In genomic region chr2:111930404-111930803, GRCh38 we compare ENCODE assay signal across 16 cellular contexts. TPM values are rescaled to one million over a fixed set of nuclear protein-coding genes. Genes with fewer than 3 reads are reported as not detected.
DNase-seq lines count a peak whose midpoint lies in the region; ATAC-seq and TF ChIP-seq lines count a peak whose summit lies in the region.
"Had no signal": no experiment of that assay in that cellular context is flagged by ENCODE, and none has a peak within 500 bp of the region (broad histone marks: within the 10 kb centered on the region; RNA-seq: fewer than 3 reads in every experiment).

No MANE protein-coding gene starts in this region.

- no peaks in the 10 kb centered on the region for H3K27me3 ChIP-seq in GM23338 (ENCODE audit: insufficient read depth)
- H3K27me3 ChIP-seq: left lung, transverse colon had no signal

- ATAC-seq in GM23338 = no peak
- ATAC-seq: left lung had no signal

- peak overlapping the region; percentile 24; the same call in 1 of the 2 replicates for H3K27ac Mint-ChIP-seq in GM23338
- H3K27ac Mint-ChIP-seq in brain = peak overlapping the region in 3 of 5 experiments; percentile 48 to 86 (median 77)
- H3K27ac Mint-ChIP-seq in mesothelial cell of epicardium = peak overlapping the region; percentile 63
- H3K27ac Mint-ChIP-seq in immature natural killer cell = no peak overlapping the region

- peak; percentile 33 for DNase-seq in NCI-H82 (lab: John Stamatoyannopoulos, UW)
- no peak for DNase-seq in NCI-H82 treated with DMSO at 0.1 percent for 48 hours (lab: John Stamatoyannopoulos, UW; ENCODE audit: unreplicated experiment)
- DNase-seq in GM23338 (ENCODE audit: low spot score) = no peak
- DNase-seq in mesothelial cell of epicardium (ENCODE audit: low spot score in 2 of 2, unreplicated experiment in 2 of 2) = no peak
- no peak for DNase-seq in SK-N-DZ (ENCODE audit: low spot score)
- DNase-seq in foreskin fibroblast = no peak
- DNase-seq in immature natural killer cell = no peak
- DNase-seq: activated T-cell treated with anti-CD3 and anti-CD28 coated beads, Interleukin-2, amount 50 U/mL, for 4 hours; Calu3; glutamatergic neuron; left lung; NCI-H1694; transverse colon had no signal

- H3K36me3 Mint-ChIP-seq in GM23338 (ENCODE audit: low read depth) = peaks cover 30% of the 10 kb centered on the region
- peaks cover 17% of the 10 kb centered on the region for H3K36me3 Mint-ChIP-seq in brain
- H3K36me3 Mint-ChIP-seq in mesothelial cell of epicardium = peaks cover 43% of the 10 kb centered on the region
- H3K36me3 Mint-ChIP-seq in immature natural killer cell = no peaks in the 10 kb centered on the region

- H3K27ac ChIP-seq in GM23338 (ENCODE audit: low read depth) = no peak overlapping the region
- H3K27ac ChIP-seq: 22Rv1, left lung had no signal

- H3K4me1 Mint-ChIP-seq in GM23338 (peaks cover 10% of the 10 kb centered on the region), brain (peaks cover 21% of the 10 kb centered on the region), mesothelial cell of epicardium (peaks cover 20% of the 10 kb centered on the region), immature natural killer cell (no peaks in the 10 kb centered on the region)

- H3K27me3 Mint-ChIP-seq in GM23338 (ENCODE audit: insufficient read depth, low read depth, poor library complexity) = peaks cover 5% of the 10 kb centered on the region
- no peaks in the 10 kb centered on the region for H3K27me3 Mint-ChIP-seq in brain
- no peaks in the 10 kb centered on the region for H3K27me3 Mint-ChIP-seq in mesothelial cell of epicardium (ENCODE audit: low read depth)
- H3K27me3 Mint-ChIP-seq in immature natural killer cell (ENCODE audit: low read depth in 3 of 3) = peaks cover 0 to 2% (median 0%) of the 10 kb centered on the region in 3 donors

- H3K4me3 ChIP-seq in GM23338 (no peak overlapping the region), foreskin fibroblast (ENCODE audit: low read depth in 1 of 2, low read length in 2 of 2) (no peak overlapping the region)
- H3K4me3 ChIP-seq: left lung, transverse colon had no signal

- H3K4me3 Mint-ChIP-seq in GM23338 (no peak overlapping the region), brain (no peak overlapping the region), mesothelial cell of epicardium (no peak overlapping the region), immature natural killer cell (no peak overlapping the region)
- H3K4me3 Mint-ChIP-seq: activated T-cell treated with anti-CD3 and anti-CD28 coated beads, Interleukin-2, amount 50 U/mL, for 4 hours had no signal

- no peaks in the 10 kb centered on the region for H3K4me1 ChIP-seq in GM23338 (ENCODE audit: insufficient read depth)
- H3K4me1 ChIP-seq: transverse colon had no signal

- H2AFZ ChIP-seq in GM23338 = no peak overlapping the region

- H3K36me3 ChIP-seq in GM23338 (ENCODE audit: insufficient read depth) = no peaks in the 10 kb centered on the region
- H3K36me3 ChIP-seq: transverse colon had no signal

- H3K4me2 ChIP-seq in GM23338 = no peak overlapping the region

- H4K20me1 ChIP-seq in GM23338 (replicated peaks; ENCODE audit: insufficient read depth) = no peaks in the 10 kb centered on the region

- H3K9me3 Mint-ChIP-seq in GM23338 = peaks cover 2% of the 10 kb centered on the region; the same call in 1 of the 3 replicates
- H3K9me3 Mint-ChIP-seq in brain = peaks cover 0 to 11% (median 3%) of the 10 kb centered on the region in 5 experiments
- H3K9me3 Mint-ChIP-seq in mesothelial cell of epicardium = peaks cover 11% of the 10 kb centered on the region
- H3K9me3 Mint-ChIP-seq in immature natural killer cell = no peaks in the 10 kb centered on the region
- H3K9me3 Mint-ChIP-seq: activated T-cell treated with anti-CD3 and anti-CD28 coated beads, Interleukin-2, amount 50 U/mL, for 4 hours had no signal

- TF ChIP-seq CTCF in GM23338 (conservative IDR thresholded peaks at IDR 0.05; ENCODE audit: low read depth in 2 of 2) (no peak), brain (conservative IDR thresholded peaks at IDR 0.05) (no peak), mesothelial cell of epicardium (IDR thresholded peaks at IDR 0.05; ENCODE audit: unreplicated experiment) (no peak), foreskin fibroblast (IDR thresholded peaks at IDR 0.05; ENCODE audit: low read depth, low read length) (no peak)

- no peaks in the 10 kb centered on the region for H3F3A ChIP-seq in GM23338 (replicated peaks; ENCODE audit: low read depth)

- no peaks in the 10 kb centered on the region for H3K9me2 ChIP-seq in GM23338 (ENCODE audit: insufficient read depth)

- no peaks in the 10 kb centered on the region for H3K79me2 ChIP-seq in GM23338 (replicated peaks; ENCODE audit: insufficient read depth)

TF ChIP-seq in GM23338, 12 proteins besides CTCF, POLR2A, EP300 and RAD21 (continues in another document):
- TF ChIP-seq CREB1 (CRISPR knock-in tag; IDR thresholded peaks at IDR 0.05; ENCODE audit: low read depth) = no peak
- TF ChIP-seq STAT1 (IDR thresholded peaks at IDR 0.05; ENCODE audit: unreplicated experiment) = no peak
- TF ChIP-seq EZH2 (IDR thresholded peaks at IDR 0.05; ENCODE audit: low read depth, unreplicated experiment) = no peak
- TF ChIP-seq EZH2phosphoT487 (IDR thresholded peaks at IDR 0.05; ENCODE audit: unreplicated experiment) = no peak
- TF ChIP-seq POLR2AphosphoS5 (IDR thresholded peaks at IDR 0.05; ENCODE audit: low read depth) = no peak

RNA-seq across cellular contexts. Expression of gene MERTK, which starts 32.0 kb away (rescaled TPM):
- total RNA-seq in GM23338 (2014; rRNA removed; shearing (Covaris generic)) = 8.7 and 9.0 TPM in 2 replicates
- polyA plus RNA-seq in GM23338 (2016; fragmentation: Nextera tagmentation; extraction: Ambion mirVana) (2.4 and 3.0 TPM in 2 replicates), brain (ENCODE audit: insufficient read depth, low read depth, low replicate concordance) (6.3 TPM), immature natural killer cell (under 1 TPM in 1 of 3 donors, not detected in 2; 0.27 TPM)
- total RNA-seq in mesothelial cell of epicardium = 25.1 to 27.3 TPM (median 27.1 TPM) in 3 replicates
- 1.3 and 1.4 TPM in 2 replicates for polyA plus RNA-seq in SK-N-DZ (2014; cell fraction: cytosol; rRNA removed)
- polyA plus RNA-seq in SK-N-DZ (2014; cell fraction: nucleus; rRNA removed) = 2.2 and 2.9 TPM in 2 replicates
- total RNA-seq: RPMI7951 had no signal

RNA-seq across cellular contexts. Expression of gene ANAPC1, which starts 46.4 kb away (rescaled TPM):
- 148 and 175 TPM in 2 replicates for total RNA-seq in GM23338 (2014; rRNA removed; shearing (Covaris generic))
- polyA plus RNA-seq in GM23338 (2016; fragmentation: Nextera tagmentation; extraction: Ambion mirVana) (14.0 and 17.8 TPM in 2 replicates), brain (ENCODE audit: insufficient read depth, low read depth, low replicate concordance) (8.6 TPM), immature natural killer cell (10 to 100 TPM in 2 of 3 donors, 1 to 10 TPM in 1; 9.0 to 20.8 (median 13.7) TPM)
- total RNA-seq in mesothelial cell of epicardium = 54.0 to 56.5 TPM (median 54.0 TPM) in 3 replicates
- 27.8 and 36.2 TPM in 2 replicates for polyA plus RNA-seq in SK-N-DZ (2014; cell fraction: cytosol; rRNA removed)
- polyA plus RNA-seq in SK-N-DZ (2014; cell fraction: nucleus; rRNA removed) = 35.1 and 36.6 TPM in 2 replicates

Comparison
In these comparisons a context has a peak if more than half of its experiments do, and no peak if none do; other contexts are left out.
1. H3K27ac Mint-ChIP-seq: peak in GM23338 (single experiment), brain (3 of 5) and mesothelial cell of epicardium (single experiment); none in immature natural killer cell (0 of 6).